18 cellular contexts compared by ENCODE assay signal in genomic region chr7:116709336-116709735, GRCh38. TPM values are rescaled to one million over a fixed set of nuclear protein-coding genes. Genes with fewer than 3 reads are reported as not detected.
DNase-seq lines count a peak whose midpoint lies in the region; ATAC-seq, FAIRE-seq and TF ChIP-seq lines count a peak whose summit lies in the region.
"Had no signal": no experiment of that assay in that cellular context is flagged by ENCODE, and none has a peak within 500 bp of the region (broad histone marks: within the 10 kb centered on the region; RNA-seq: fewer than 3 reads in every experiment).

No MANE protein-coding gene starts in this region.

- no peak overlapping the region for H3K4me3 ChIP-seq in RWPE2 (ENCODE audit: severe bottlenecking)
- H3K4me3 ChIP-seq in keratinocyte (ENCODE audit: control insufficient read depth in 2 of 3, extremely low read depth in 1 of 3, insufficient read depth in 2 of 3, low read depth in 1 of 3, low read length in 3 of 3): peak overlapping the region in 1 of 3 experiments; percentile 12
- H3K4me3 ChIP-seq: BLaER1, K562 had no signal

- no peak for ATAC-seq in activated T-cell treated with anti-CD3 and anti-CD28 coated beads, Interleukin-2, amount 50 U/mL, for 72 hours (replicated peaks in 1 of 2)
- ATAC-seq in RWPE2 (ENCODE audit: low read depth): no peak
- no peak for ATAC-seq in stimulated activated naive B cell treated with anti-CD40 and anti-IgM and Interleukin-4, amounts not matched to agents 10 μg/mL and 1 μg/mL and 100 μg/mL, for 72 hours (replicated peaks)
- ATAC-seq in HG03025 (IDR thresholded peaks at IDR 0.05; ENCODE audit: low FRiP score, unreplicated experiment): no peak
- ATAC-seq: CD8-positive, alpha-beta T cell; K562 had no signal

- H3K9me3 Mint-ChIP-seq in activated T-cell treated with anti-CD3 and anti-CD28 coated beads, Interleukin-2, amount 50 U/mL, for 72 hours: no peaks in the 10 kb centered on the region
- H3K9me3 Mint-ChIP-seq in activated T-cell treated with anti-CD3 and anti-CD28 coated beads, Interleukin-2, amount 50 U/mL, for 24 hours: no peaks in the 10 kb centered on the region
- H3K9me3 Mint-ChIP-seq in stimulated activated naive B cell treated with anti-CD40 and anti-IgM and Interleukin-4, amounts not matched to agents 10 μg/mL and 1 μg/mL and 100 μg/mL, for 72 hours: no peaks in the 10 kb centered on the region
- no peaks in the 10 kb centered on the region for H3K9me3 Mint-ChIP-seq in immature natural killer cell
- H3K9me3 Mint-ChIP-seq: CD8-positive, alpha-beta T cell had no signal

- peak overlapping the region; percentile 9 for H3K9ac ChIP-seq in keratinocyte (ENCODE audit: control insufficient read depth, extremely low read depth, insufficient read depth, low read length)
- H3K9ac ChIP-seq: BLaER1 had no signal

- TF ChIP-seq CTCF in RWPE2 (IDR thresholded peaks at IDR 0.05; ENCODE audit: poor library complexity, severe bottlenecking): no peak
- TF ChIP-seq CTCF in keratinocyte (optimal IDR thresholded peaks at IDR 0.05 in 1 of 3, IDR thresholded peaks at IDR 0.05 in 1 of 3, conservative IDR thresholded peaks at IDR 0.05 in 1 of 3; ENCODE audit: extremely low read depth in 1 of 3, insufficient read depth in 2 of 3, low read length in 3 of 3): no peak

- peaks cover 19% of the 10 kb centered on the region for H3K27me3 Mint-ChIP-seq in activated T-cell treated with anti-CD3 and anti-CD28 coated beads, Interleukin-2, amount 50 U/mL, for 72 hours (ENCODE audit: low read depth)
- H3K27me3 Mint-ChIP-seq in activated T-cell treated with anti-CD3 and anti-CD28 coated beads, Interleukin-2, amount 50 U/mL, for 24 hours: peaks cover 16% of the 10 kb centered on the region
- H3K27me3 Mint-ChIP-seq in stimulated activated naive B cell treated with anti-CD40 and anti-IgM and Interleukin-4, amounts not matched to agents 10 μg/mL and 1 μg/mL and 100 μg/mL, for 72 hours: peaks cover 7 to 20% of the 10 kb centered on the region in 2 donors
- peaks cover 0 to 3% (median 2%) of the 10 kb centered on the region in 3 donors for H3K27me3 Mint-ChIP-seq in immature natural killer cell (ENCODE audit: low read depth in 3 of 3)

- peak overlapping the region; percentile 92 for H3K27ac ChIP-seq in RWPE2 (ENCODE audit: poor library complexity, severe bottlenecking)
- peak overlapping the region; percentile 79 for H3K27ac ChIP-seq in keratinocyte (ENCODE audit: control insufficient read depth, insufficient read depth, low read length)
- H3K27ac ChIP-seq: BLaER1 had no signal

- H2AFZ ChIP-seq in keratinocyte (ENCODE audit: control insufficient read depth, low read length): no peak overlapping the region

- no peaks in the 10 kb centered on the region for H4K20me1 ChIP-seq in keratinocyte (ENCODE audit: control insufficient read depth, extremely low read depth, insufficient read depth, low read length)
- H4K20me1 ChIP-seq: BLaER1 had no signal

- H3K9me1 ChIP-seq in keratinocyte (ENCODE audit: control insufficient read depth, extremely low read depth, insufficient read depth, low read length): no peaks in the 10 kb centered on the region

- dilution Hi-C loops in keratinocyte (cut with MboI; ENCODE audit: extremely low pct_ligation_motif_present, low sequenced_read_pairs): no loop called here

- H3K4me3 Mint-ChIP-seq in activated T-cell treated with anti-CD3 and anti-CD28 coated beads, Interleukin-2, amount 50 U/mL, for 72 hours: no peak overlapping the region
- H3K4me3 Mint-ChIP-seq in activated T-cell treated with anti-CD3 and anti-CD28 coated beads, Interleukin-2, amount 50 U/mL, for 24 hours: no peak overlapping the region
- H3K4me3 Mint-ChIP-seq in stimulated activated naive B cell treated with anti-CD40 and anti-IgM and Interleukin-4, amounts not matched to agents 10 μg/mL and 1 μg/mL and 100 μg/mL, for 72 hours: no peak overlapping the region
- no peak overlapping the region for H3K4me3 Mint-ChIP-seq in immature natural killer cell
- H3K4me3 Mint-ChIP-seq: CD8-positive, alpha-beta T cell had no signal

- DNase-seq in activated T-cell treated with anti-CD3 and anti-CD28 coated beads, Interleukin-2, amount 50 U/mL, for 72 hours: no peak
- no peak for DNase-seq in activated T-cell treated with anti-CD3 and anti-CD28 coated beads, Interleukin-2, amount 50 U/mL, for 24 hours
- DNase-seq in RWPE2 (ENCODE audit: low spot score) (no peak), keratinocyte (ENCODE audit: low read depth, low spot score) (no peak), immature natural killer cell (no peak)
- DNase-seq in stimulated activated naive B cell treated with anti-CD40 and anti-IgM and Interleukin-4, amounts not matched to agents 10 μg/mL and 1 μg/mL and 100 μg/mL, for 72 hours: no peak
- no peak for DNase-seq in effector CD8-positive, alpha-beta T cell (lab: John Stamatoyannopoulos, UW)
- DNase-seq: CD8-positive, alpha-beta T cell; NCI-H1436; NCI-H2171; NCI-H446; NCI-H748 treated with DMSO at 0.1 percent for 48 hours; SIG-M5 had no signal

- H3K36me3 ChIP-seq in RWPE2 (ENCODE audit: low read depth) (peaks cover 41% of the 10 kb centered on the region), keratinocyte (ENCODE audit: control insufficient read depth in 2 of 2, extremely low read depth in 1 of 2, insufficient read depth in 2 of 2, low read length in 2 of 2) (peaks cover 5 to 14% of the 10 kb centered on the region in 2 experiments)
- H3K36me3 ChIP-seq: BLaER1 had no signal

- peak overlapping the region; percentile 51 for H3K27ac Mint-ChIP-seq in activated T-cell treated with anti-CD3 and anti-CD28 coated beads, Interleukin-2, amount 50 U/mL, for 72 hours
- no peak overlapping the region for H3K27ac Mint-ChIP-seq in activated T-cell treated with anti-CD3 and anti-CD28 coated beads, Interleukin-2, amount 50 U/mL, for 24 hours
- no peak overlapping the region for H3K27ac Mint-ChIP-seq in stimulated activated naive B cell treated with anti-CD40 and anti-IgM and Interleukin-4, amounts not matched to agents 10 μg/mL and 1 μg/mL and 100 μg/mL, for 72 hours
- no peak overlapping the region for H3K27ac Mint-ChIP-seq in immature natural killer cell
- H3K27ac Mint-ChIP-seq: CD8-positive, alpha-beta T cell had no signal

- H3K4me2 ChIP-seq in keratinocyte (ENCODE audit: control insufficient read depth, extremely low read depth, insufficient read depth, low read depth, low read length): peak overlapping the region; percentile 67
- H3K4me2 ChIP-seq: BLaER1 had no signal

- no peak for FAIRE-seq in keratinocyte (lab: Jason Lieb, UNC)
- FAIRE-seq: GM12892, H1, K562 had no signal

- H3K27me3 ChIP-seq in RWPE2 (ENCODE audit: insufficient read depth, poor library complexity, severe bottlenecking) (no peaks in the 10 kb centered on the region), keratinocyte (ENCODE audit: control insufficient read depth, extremely low read depth, insufficient read depth, low read length) (no peaks in the 10 kb centered on the region)
- H3K27me3 ChIP-seq: BLaER1 had no signal

- no peaks in the 10 kb centered on the region for H3K4me1 Mint-ChIP-seq in activated T-cell treated with anti-CD3 and anti-CD28 coated beads, Interleukin-2, amount 50 U/mL, for 72 hours (ENCODE audit: low read depth)
- H3K4me1 Mint-ChIP-seq in activated T-cell treated with anti-CD3 and anti-CD28 coated beads, Interleukin-2, amount 50 U/mL, for 24 hours (ENCODE audit: low read depth): peaks cover 2% of the 10 kb centered on the region
- H3K4me1 Mint-ChIP-seq in stimulated activated naive B cell treated with anti-CD40 and anti-IgM and Interleukin-4, amounts not matched to agents 10 μg/mL and 1 μg/mL and 100 μg/mL, for 72 hours: no peaks in the 10 kb centered on the region
- no peaks in the 10 kb centered on the region for H3K4me1 Mint-ChIP-seq in immature natural killer cell

- H3K79me2 ChIP-seq in keratinocyte (ENCODE audit: control insufficient read depth, insufficient read depth, low read length): peaks cover 90% of the 10 kb centered on the region

- H3K4me1 ChIP-seq in RWPE2 (ENCODE audit: insufficient read depth, poor library complexity, severe bottlenecking) (peaks cover 72% of the 10 kb centered on the region), keratinocyte (ENCODE audit: control insufficient read depth, extremely low read depth, insufficient read depth, low read length) (peaks cover 78% of the 10 kb centered on the region)
- H3K4me1 ChIP-seq: BLaER1 had no signal

- no peaks in the 10 kb centered on the region for H3K36me3 Mint-ChIP-seq in activated T-cell treated with anti-CD3 and anti-CD28 coated beads, Interleukin-2, amount 50 U/mL, for 72 hours (ENCODE audit: insufficient read depth in 2 of 2)
- H3K36me3 Mint-ChIP-seq in activated T-cell treated with anti-CD3 and anti-CD28 coated beads, Interleukin-2, amount 50 U/mL, for 24 hours (ENCODE audit: low read depth): no peaks in the 10 kb centered on the region
- no peaks in the 10 kb centered on the region for H3K36me3 Mint-ChIP-seq in stimulated activated naive B cell treated with anti-CD40 and anti-IgM and Interleukin-4, amounts not matched to agents 10 μg/mL and 1 μg/mL and 100 μg/mL, for 72 hours
- no peaks in the 10 kb centered on the region for H3K36me3 Mint-ChIP-seq in immature natural killer cell
- H3K36me3 Mint-ChIP-seq: CD8-positive, alpha-beta T cell had no signal

- no peaks in the 10 kb centered on the region for H3K9me3 ChIP-seq in RWPE2 (ENCODE audit: severe bottlenecking)
- H3K9me3 ChIP-seq in keratinocyte (ENCODE audit: control insufficient read depth, low read depth, low read length): no peaks in the 10 kb centered on the region
- H3K9me3 ChIP-seq: BLaER1 had no signal

RNA-seq across cellular contexts. Expression of gene MET, which starts 37.3 kb away (rescaled TPM):
- total RNA-seq in activated T-cell treated with anti-CD3 and anti-CD28 coated beads, Interleukin-2, amount 50 U/mL, for 72 hours: 1 to 10 TPM; 2.4 TPM
- polyA plus RNA-seq in keratinocyte: 99.8 to 119 TPM (median 117 TPM) in 3 replicates
- polyA plus RNA-seq in keratinocyte (2011; ENCODE audit: low read depth): 34.1 TPM
- 24.7 and 50.5 TPM in 2 replicates for polyA plus RNA-seq in keratinocyte (2011; cell fraction: cytosol; rRNA removed)
- 132 and 150 TPM in 2 replicates for polyA plus RNA-seq in keratinocyte (2011; cell fraction: nucleus; rRNA removed)
- 32.0 and 81.0 TPM in 2 replicates for polyA plus RNA-seq in keratinocyte (2012; ENCODE audit: low replicate concordance)
- polyA minus RNA-seq in keratinocyte: 224 to 424 TPM (median 361 TPM) in 3 replicates
- polyA minus RNA-seq in keratinocyte (2011; cell fraction: cytosol; rRNA and poly(A)+ RNA removed): 122 TPM
- 390 and 658 TPM in 2 replicates for polyA minus RNA-seq in keratinocyte (2011; cell fraction: nucleus; rRNA and poly(A)+ RNA removed)
- polyA plus RNA-seq in immature natural killer cell: not detected
- total RNA-seq: CD8-positive, alpha-beta T cell had no signal

Comparison
In these comparisons a context has a peak if more than half of its experiments do, and no peak if none do; other contexts are left out.
1. RNA of gene MET, which starts 37.3 kb away (polyA plus RNA-seq): 24.7 to 150 TPM in keratinocyte; not detected in immature natural killer cell; every median in the first group is over 10 times any median in the second.